8 cellular contexts compared by ENCODE assay signal in genomic region chr19:1882786-1883692, GRCh38. TPM values are rescaled to one million over a fixed set of nuclear protein-coding genes. Genes with fewer than 3 reads are reported as not detected.
A peak's percentile ranks its signal among the peaks of the same experiment; 100 is the strongest.
DNase-seq lines count a peak whose midpoint lies in the region; ATAC-seq and TF ChIP-seq lines count a peak whose summit lies in the region.

No MANE protein-coding gene starts in this region.

- H3K4me3 ChIP-seq in cardiac muscle cell = no peak overlapping the region
- peak overlapping the region; percentile 87 to 95 (median 91) for H3K4me3 ChIP-seq in breast epithelium
- peak overlapping the region; percentile 82 for H3K4me3 ChIP-seq in mesodermal cell (ENCODE audit: extremely low read depth, insufficient read depth, low read length, poor library complexity, severe bottlenecking)
- peak overlapping the region; percentile 96 to 98 for H3K4me3 ChIP-seq in vagina

- H3K27ac ChIP-seq in cardiac muscle cell (peak overlapping the region; percentile 17), breast epithelium (peak overlapping the region; percentile 82 to 94), mesodermal cell (ENCODE audit: low read depth, low read length, severe bottlenecking) (peak overlapping the region; percentile 73), vagina (peak overlapping the region; percentile 86)

- no peak for ATAC-seq in Right ventricle myocardium superior (ENCODE audit: poor library complexity)
- no peak for ATAC-seq in HG03439 (IDR thresholded peaks at IDR 0.05; ENCODE audit: unreplicated experiment)
- no peak for ATAC-seq in left colon

- intact Hi-C loops in Right ventricle myocardium superior (cut with DNase I) (no loop called here), breast epithelium (cut with DNase I; ENCODE audit: low total_unique reads) (no loop called here), vagina (cut with DNase I) (no loop called here), left colon (cut with DNase I, micrococcal nuclease) (no loop called here)

- H3K27me3 ChIP-seq in cardiac muscle cell = no peaks in the 10 kb centered on the region
- H3K27me3 ChIP-seq in breast epithelium = no peaks in the 10 kb centered on the region
- no peaks in the 10 kb centered on the region for H3K27me3 ChIP-seq in vagina

- H3K9me3 ChIP-seq in cardiac muscle cell (ENCODE audit: low read depth) = no peaks in the 10 kb centered on the region
- no peaks in the 10 kb centered on the region for H3K9me3 ChIP-seq in breast epithelium
- H3K9me3 ChIP-seq in mesodermal cell (ENCODE audit: control insufficient read depth, low read length) = no peaks in the 10 kb centered on the region
- H3K9me3 ChIP-seq in vagina = no peaks in the 10 kb centered on the region

- TF ChIP-seq CTCF in cardiac muscle cell (IDR thresholded peaks at IDR 0.05; ENCODE audit: low read depth, low read length) (no peak), breast epithelium (IDR thresholded peaks at IDR 0.05) (no peak), vagina (IDR thresholded peaks at IDR 0.05) (no peak)

- TF ChIP-seq POLR2A in breast epithelium (IDR thresholded peaks at IDR 0.05) (no peak), vagina (IDR thresholded peaks at IDR 0.05) (no peak)

- DNase-seq in cardiac muscle cell (ENCODE audit: low read depth in 1 of 2, low spot score in 1 of 2) (no peak), Right ventricle myocardium superior (no peak), breast epithelium (ENCODE audit: low spot score in 2 of 2) (no peak), vagina (ENCODE audit: extremely low spot score in 2 of 2) (peak in 1 of 2 donors; percentile 94), left colon (no peak)
- no peak for DNase-seq in activated CD4-positive, alpha-beta T cell treated with anti-CD3 and anti-CD28 coated beads, Interleukin-2, amount 50 U/mL, for 4 hours

- H3K4me1 ChIP-seq in cardiac muscle cell (ENCODE audit: low read depth) (peaks cover 28% of the 10 kb centered on the region), breast epithelium (peaks cover 14 to 27% of the 10 kb centered on the region in 2 donors), mesodermal cell (ENCODE audit: control insufficient read depth, insufficient read depth, low read length, poor library complexity, severe bottlenecking) (peaks cover 37% of the 10 kb centered on the region), vagina (peaks cover 51% of the 10 kb centered on the region)

- WGBS in mesodermal cell (ENCODE audit: insufficient coverage in 2 of 2), 2 experiments = 88 to 89% methylated on average over 25 of the region's 25 CpGs

- H3K36me3 ChIP-seq in cardiac muscle cell (no peaks in the 10 kb centered on the region), breast epithelium (no peaks in the 10 kb centered on the region), mesodermal cell (ENCODE audit: control insufficient read depth, insufficient read depth, low read length) (peaks cover 15% of the 10 kb centered on the region), vagina (no peaks in the 10 kb centered on the region)

RNA-seq across cellular contexts. Expression of gene ABHD17A, which starts 2.3 kb away (rescaled TPM):
- total RNA-seq in cardiac muscle cell = 198 and 203 TPM in 2 replicates
- 145 and 159 TPM in 2 replicates for polyA plus RNA-seq in cardiac muscle cell
- total RNA-seq in Right ventricle myocardium superior = 55.7 TPM
- total RNA-seq in breast epithelium = 10 to 100 TPM; 62.4 to 81.3 (median 76.0) TPM
- 82.9 TPM for polyA plus RNA-seq in mesodermal cell (2013, experiment 1 of 2)
- polyA plus RNA-seq in mesodermal cell (2013, experiment 2 of 2) = 63.1 TPM
- 83.0 TPM for total RNA-seq in vagina
- total RNA-seq in left colon = 10 to 100 TPM; 61.5 to 63.5 TPM

RNA-seq across cellular contexts. Expression of gene KLF16, which starts 19.7 kb away (rescaled TPM):
- 5.3 and 9.3 TPM in 2 replicates for total RNA-seq in cardiac muscle cell
- polyA plus RNA-seq in cardiac muscle cell = 9.1 and 20.8 TPM in 2 replicates
- total RNA-seq in Right ventricle myocardium superior = 6.2 TPM
- total RNA-seq in breast epithelium = 1 to 10 TPM; 2.9 to 4.6 (median 4.1) TPM
- polyA plus RNA-seq in mesodermal cell (2013, experiment 1 of 2) = 24.9 TPM
- 18.9 TPM for polyA plus RNA-seq in mesodermal cell (2013, experiment 2 of 2)
- 7.6 TPM for total RNA-seq in vagina
- total RNA-seq in left colon = 10 to 100 TPM; 30.6 to 35.9 TPM

RNA-seq across cellular contexts. Expression of gene ADAT3, which starts 22.2 kb away (rescaled TPM):
- total RNA-seq in cardiac muscle cell (11.2 and 16.3 TPM in 2 replicates), Right ventricle myocardium superior (2.1 TPM), breast epithelium (1 to 10 TPM; 1.1 to 5.4 (median 4.9) TPM), vagina (5.2 TPM), left colon (10 to 100 TPM; 19.1 to 29.1 TPM)
- 5.9 and 14.3 TPM in 2 replicates for polyA plus RNA-seq in cardiac muscle cell
- 2.6 TPM for polyA plus RNA-seq in mesodermal cell (2013, experiment 1 of 2)
- 2.7 TPM for polyA plus RNA-seq in mesodermal cell (2013, experiment 2 of 2)

RNA-seq across cellular contexts. Expression of gene SCAMP4, which starts 22.2 kb away (rescaled TPM):
- total RNA-seq in cardiac muscle cell = 58.0 and 62.5 TPM in 2 replicates
- 53.7 and 58.5 TPM in 2 replicates for polyA plus RNA-seq in cardiac muscle cell
- total RNA-seq in Right ventricle myocardium superior = 16.2 TPM
- total RNA-seq in breast epithelium = 10 to 100 TPM; 41.4 to 66.6 (median 44.6) TPM
- 46.9 TPM for polyA plus RNA-seq in mesodermal cell (2013, experiment 1 of 2)
- polyA plus RNA-seq in mesodermal cell (2013, experiment 2 of 2) = 42.3 TPM
- 51.3 TPM for total RNA-seq in vagina
- 10 to 100 TPM; 56.3 to 76.5 TPM for total RNA-seq in left colon

RNA-seq across cellular contexts. Expression of gene REXO1, which starts 34.8 kb away (rescaled TPM):
- total RNA-seq in cardiac muscle cell (24.4 and 39.7 TPM in 2 replicates), Right ventricle myocardium superior (13.6 TPM), breast epithelium (10 to 100 TPM; 10.4 to 25.2 (median 19.7) TPM), vagina (19.9 TPM), left colon (10 to 100 TPM; 41.9 to 43.0 TPM)
- 19.2 and 21.3 TPM in 2 replicates for polyA plus RNA-seq in cardiac muscle cell
- polyA plus RNA-seq in mesodermal cell (2013, experiment 1 of 2) = 23.2 TPM
- polyA plus RNA-seq in mesodermal cell (2013, experiment 2 of 2) = 21.6 TPM

Comparison
In these comparisons a context has a peak if more than half of its experiments do, and no peak if none do; other contexts are left out.
1. H3K27ac ChIP-seq: peak in every context shown above with its lines; median percentile 88 in breast epithelium; 86 in vagina; 73 in mesodermal cell; 17 in cardiac muscle cell.